In genomic region chr12:124876171-124876570, GRCh38 we compare ENCODE assay signal across 23 cellular contexts.
"Had no signal": no experiment of that assay in that cellular context is flagged by ENCODE, and none has a peak within 500 bp of the region (broad histone marks: within the 10 kb centered on the region; RNA-seq: fewer than 3 reads in every experiment).

No MANE protein-coding gene starts in this region.

- ATAC-seq: activated CD8-positive, alpha-beta T cell treated with anti-CD3 and anti-CD28 coated beads for 36 hours; activated T-helper 17 cell treated with anti-CD3 and anti-CD28 coated beads, Interleukin-2, amount 50 U/mL, for 72 hours; effector memory CD8-positive, alpha-beta T cell; lower lobe of right lung; natural killer cell treated with Interleukin-12 subunit alpha and Interleukin-12 subunit beta and Interleukin-15 and Interleukin-18, amount 100 ng/mL, for 72 hours; stimulated activated naive CD8-positive, alpha-beta T cell treated with anti-CD3 and anti-CD28 coated beads, Interleukin-15, amount 100 ng/mL, for 72 hours had no signal

- H3K4me3 ChIP-seq: cardiac muscle cell, esophagus squamous epithelium, lower lobe of right lung, prostate gland, right atrium auricular region, skin epidermis, suprapubic skin, upper lobe of left lung had no signal

- H3K27me3 Mint-ChIP-seq: activated CD8-positive, alpha-beta T cell treated with anti-CD3 and anti-CD28 coated beads for 36 hours; activated naive CD8-positive, alpha-beta T cell treated with anti-CD3 and anti-CD28 coated beads for 36 hours; activated T-helper 17 cell treated with anti-CD3 and anti-CD28 coated beads, Interleukin-2, amount 50 U/mL, for 72 hours had no signal

- H3K9me3 Mint-ChIP-seq: activated CD8-positive, alpha-beta T cell treated with anti-CD3 and anti-CD28 coated beads for 36 hours; activated naive CD8-positive, alpha-beta T cell treated with anti-CD3 and anti-CD28 coated beads for 36 hours; activated T-helper 17 cell treated with anti-CD3 and anti-CD28 coated beads, Interleukin-2, amount 50 U/mL, for 72 hours; effector memory CD8-positive, alpha-beta T cell; natural killer cell treated with Interleukin-12 subunit alpha and Interleukin-12 subunit beta and Interleukin-15 and Interleukin-18, amount 100 ng/mL, for 72 hours; stimulated activated naive CD8-positive, alpha-beta T cell treated with anti-CD3 and anti-CD28 coated beads, Interleukin-15, amount 100 ng/mL, for 72 hours; T-helper 2 cell treated with Interferon-gamma antibody and Interleukin-4, amounts not matched to agents 5 μg/mL and 100 μg/mL, for 36 hours had no signal

- H3K4me1 Mint-ChIP-seq: activated T-helper 17 cell treated with anti-CD3 and anti-CD28 coated beads, Interleukin-2, amount 50 U/mL, for 72 hours had no signal

- H3K9me3 ChIP-seq: esophagus squamous epithelium, lower lobe of right lung, prostate gland, right atrium auricular region, suprapubic skin, upper lobe of left lung had no signal

- H3K27ac Mint-ChIP-seq: activated CD8-positive, alpha-beta T cell treated with anti-CD3 and anti-CD28 coated beads for 36 hours; activated naive CD8-positive, alpha-beta T cell treated with anti-CD3 and anti-CD28 coated beads for 36 hours; activated T-helper 17 cell treated with anti-CD3 and anti-CD28 coated beads, Interleukin-2, amount 50 U/mL, for 72 hours; effector memory CD8-positive, alpha-beta T cell; natural killer cell treated with Interleukin-12 subunit alpha and Interleukin-12 subunit beta and Interleukin-15 and Interleukin-18, amount 100 ng/mL, for 72 hours; stimulated activated naive CD8-positive, alpha-beta T cell treated with anti-CD3 and anti-CD28 coated beads, Interleukin-15, amount 100 ng/mL, for 72 hours; T-helper 2 cell treated with Interferon-gamma antibody and Interleukin-4, amounts not matched to agents 5 μg/mL and 100 μg/mL, for 36 hours had no signal

- H3K4me3 Mint-ChIP-seq: activated CD8-positive, alpha-beta T cell treated with anti-CD3 and anti-CD28 coated beads for 36 hours; activated naive CD8-positive, alpha-beta T cell treated with anti-CD3 and anti-CD28 coated beads for 36 hours; activated T-helper 17 cell treated with anti-CD3 and anti-CD28 coated beads, Interleukin-2, amount 50 U/mL, for 72 hours; effector memory CD8-positive, alpha-beta T cell; natural killer cell treated with Interleukin-12 subunit alpha and Interleukin-12 subunit beta and Interleukin-15 and Interleukin-18, amount 100 ng/mL, for 72 hours; stimulated activated naive CD8-positive, alpha-beta T cell treated with anti-CD3 and anti-CD28 coated beads, Interleukin-15, amount 100 ng/mL, for 72 hours; T-helper 2 cell treated with Interferon-gamma antibody and Interleukin-4, amounts not matched to agents 5 μg/mL and 100 μg/mL, for 36 hours had no signal

- H3K27me3 ChIP-seq: cardiac muscle cell, esophagus squamous epithelium, right atrium auricular region, suprapubic skin, upper lobe of left lung had no signal

- H3K4me1 ChIP-seq: esophagus squamous epithelium, prostate gland, right atrium auricular region, suprapubic skin had no signal

- H3K36me3 ChIP-seq: cardiac muscle cell, esophagus squamous epithelium, lower lobe of right lung, prostate gland, right atrium auricular region, suprapubic skin, upper lobe of left lung had no signal

- H3K27ac ChIP-seq: cardiac muscle cell, esophagus squamous epithelium, lower lobe of right lung, prostate gland, right atrium auricular region, skin epidermis, suprapubic skin, upper lobe of left lung had no signal

- H3K36me3 Mint-ChIP-seq: activated naive CD8-positive, alpha-beta T cell treated with anti-CD3 and anti-CD28 coated beads for 36 hours; natural killer cell treated with Interleukin-12 subunit alpha and Interleukin-12 subunit beta and Interleukin-15 and Interleukin-18, amount 100 ng/mL, for 72 hours had no signal

- DNase-seq: activated CD4-positive, alpha-beta T cell treated with anti-CD3 and anti-CD28 coated beads for 48 hours; activated CD4-positive, CD25-positive, alpha-beta regulatory T cell; activated CD8-positive, alpha-beta T cell treated with anti-CD3 and anti-CD28 coated beads for 36 hours; activated naive CD4-positive, alpha-beta T cell; activated naive CD8-positive, alpha-beta T cell treated with anti-CD3 and anti-CD28 coated beads for 36 hours; activated T-cell treated with anti-CD3 and anti-CD28 coated beads, Interleukin-2, amount 50 U/mL, for 1 hour; amniotic stem cell; dermis blood vessel endothelial cell; effector memory CD8-positive, alpha-beta T cell; esophagus squamous epithelium; islet precursor cell; lower lobe of right lung; stimulated activated CD4-positive, alpha-beta T cell treated with anti-CD3 and anti-CD28 coated beads, Interleukin-2, amount 100 ng/mL, for 48 hours; stimulated activated naive CD8-positive, alpha-beta T cell treated with anti-CD3 and anti-CD28 coated beads, Interleukin-15, amount 100 ng/mL, for 72 hours; upper lobe of left lung had no signal
